Comparison of ENCODE assay signal across 19 cellular contexts in the genomic region with DNA sequence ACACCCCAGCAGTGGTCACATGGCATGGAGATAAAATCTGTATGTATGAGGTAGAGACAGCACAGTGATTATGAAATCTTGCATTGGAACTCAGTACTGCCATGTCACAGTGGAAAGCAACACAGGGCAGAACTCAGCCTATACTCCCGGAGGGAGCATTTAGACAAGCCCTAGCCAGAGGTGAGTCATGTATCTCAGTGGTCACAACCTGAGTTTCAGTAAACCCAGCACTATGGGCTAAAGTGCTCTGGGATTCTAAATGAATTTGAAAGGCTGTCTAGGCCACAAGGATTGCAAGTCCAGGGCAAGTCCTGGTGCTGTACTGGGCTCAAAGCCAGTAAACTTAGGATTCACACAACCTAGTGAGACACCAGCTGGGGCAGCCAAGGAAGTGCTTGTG.
"Had no signal": no experiment of that assay in that cellular context is flagged by ENCODE, and none has a peak within 500 bp of the region (broad histone marks: within the 10 kb centered on the region; RNA-seq: fewer than 3 reads in every experiment).

No MANE protein-coding gene starts in this region.

- H3K36me3 ChIP-seq: ascending aorta, cardiac muscle cell, left ventricle myocardium inferior, thyroid gland had no signal

- H3K79me2 ChIP-seq: parathyroid adenoma had no signal

- H3K9me3 ChIP-seq: thyroid gland had no signal

- H3K9ac ChIP-seq: parathyroid adenoma had no signal

- H3K4me3 ChIP-seq: ascending aorta, cardiac muscle cell, left ventricle myocardium inferior, thyroid gland had no signal

- DNase-seq: activated CD4-positive, alpha-beta T cell treated with anti-CD3 and anti-CD28 coated beads, Interleukin-2, amount 10 ng/mL, durations not matched to agents 24 days and 14 days; activated CD8-positive, alpha-beta memory T cell treated with anti-CD3 and anti-CD28 coated beads, Interleukin-2, amount 10 ng/mL, durations not matched to agents 7 days and 5 days; activated CD8-positive, alpha-beta T cell treated with anti-CD3 and anti-CD28 coated beads for 36 hours; activated effector memory CD4-positive, alpha-beta T cell treated with anti-CD3 and anti-CD28 coated beads, Interleukin-2, amount 50 U/mL, for 16 hours; activated naive CD4-positive, alpha-beta T cell treated with anti-CD3 and anti-CD28 coated beads, Interleukin-2, amount 50 U/mL, for 16 hours; activated T-cell treated with anti-CD3 and anti-CD28 coated beads for 4 hours; hippocampal formation; left ventricle myocardium inferior; nephron progenitor cell; right cardiac atrium; stimulated activated CD4-positive, alpha-beta T cell treated with anti-CD3 and anti-CD28 coated beads, Interleukin-12 subunit alpha, Interleukin-12 subunit beta, amount 100 ng/mL, for 4 hours; stimulated activated CD4-positive, alpha-beta T cell treated with anti-CD3 and anti-CD28 coated beads, Interleukin-4, amount 100 ng/mL, for 4 hours; stimulated activated naive CD8-positive, alpha-beta T cell treated with anti-CD3 and anti-CD28 coated beads, Interleukin-15, Interleukin-2, amounts not matched to agents 100 U/mL and 50 U/mL, for 24 hours; substantia nigra; thyroid gland had no signal

- H3K4me1 ChIP-seq: ascending aorta, left ventricle myocardium inferior, parathyroid adenoma, thyroid gland had no signal

- H2AFZ ChIP-seq: parathyroid adenoma had no signal

- H3K27me3 ChIP-seq: ascending aorta, cardiac muscle cell, thyroid gland had no signal

- FAIRE-seq: frontal cortex had no signal

- H3K27ac ChIP-seq: ascending aorta, cardiac muscle cell, left ventricle myocardium inferior, parathyroid adenoma, thyroid gland had no signal

- ATAC-seq: activated CD8-positive, alpha-beta memory T cell treated with anti-CD3 and anti-CD28 coated beads, Interleukin-2, amount 10 ng/mL, durations not matched to agents 7 days and 5 days; activated CD8-positive, alpha-beta T cell treated with anti-CD3 and anti-CD28 coated beads for 36 hours; right cardiac atrium; stimulated activated naive CD8-positive, alpha-beta T cell treated with anti-CD3 and anti-CD28 coated beads, Interleukin-15, Interleukin-2, amounts not matched to agents 100 U/mL and 50 U/mL, for 24 hours had no signal
